Comparison of ENCODE assay signal across 8 cellular contexts in genomic region chr2:206086683-206087350, GRCh38. TPM values are rescaled to one million over a fixed set of nuclear protein-coding genes. Genes with fewer than 3 reads are reported as not detected.
DNase-seq lines count a peak whose midpoint lies in the region; ATAC-seq and TF ChIP-seq lines count a peak whose summit lies in the region.

No MANE protein-coding gene starts in this region.

- intact Hi-C loops in natural killer cell (cut with micrococcal nuclease) = loop anchor here (1.0 kb wide), 1 partner anchor 72 kb away; the partner anchor contains the start of genes EEF1B2 and NDUFS1

- DNase-seq in activated T-cell treated with anti-CD3 and anti-CD28 coated beads, Interleukin-2, amount 50 U/mL, for 72 hours = no peak
- DNase-seq in activated T-cell treated with anti-CD3 and anti-CD28 coated beads for 4 hours (no peak), SHP77 treated with DMSO at 0.1 percent for 48 hours (lab: John Stamatoyannopoulos, UW) (peak; percentile 19), natural killer cell (no peak)
- no peak for DNase-seq in effector memory CD8-positive, alpha-beta T cell
- DNase-seq in activated CD4-positive, CD25-positive, alpha-beta regulatory T cell treated with anti-CD3 and anti-CD28 coated beads, Interleukin-2, amount 50 U/mL, for 72 hours = no peak

- no peak for ATAC-seq in activated T-cell treated with anti-CD3 and anti-CD28 coated beads, Interleukin-2, amount 50 U/mL, for 72 hours (replicated peaks in 1 of 2)
- ATAC-seq in effector memory CD8-positive, alpha-beta T cell (replicated peaks) = no peak
- ATAC-seq in natural killer cell (no peak), GM19455 (IDR thresholded peaks at IDR 0.05; ENCODE audit: unreplicated experiment) (no peak), HG03108 (IDR thresholded peaks at IDR 0.05; ENCODE audit: unreplicated experiment) (no peak)

- peak overlapping the region; percentile 83 to 100 for H3K4me3 Mint-ChIP-seq in activated T-cell treated with anti-CD3 and anti-CD28 coated beads, Interleukin-2, amount 50 U/mL, for 72 hours
- H3K4me3 Mint-ChIP-seq in effector memory CD8-positive, alpha-beta T cell = peak overlapping the region; percentile 94 to 99
- H3K4me3 Mint-ChIP-seq in natural killer cell = peak overlapping the region; percentile 99

- no peaks in the 10 kb centered on the region for H3K27me3 Mint-ChIP-seq in activated T-cell treated with anti-CD3 and anti-CD28 coated beads, Interleukin-2, amount 50 U/mL, for 72 hours (ENCODE audit: low read depth)
- H3K27me3 Mint-ChIP-seq in effector memory CD8-positive, alpha-beta T cell = no peaks in the 10 kb centered on the region
- H3K27me3 Mint-ChIP-seq in natural killer cell (ENCODE audit: low read depth in 2 of 2) = no peaks in the 10 kb centered on the region

- H3K27ac Mint-ChIP-seq in activated T-cell treated with anti-CD3 and anti-CD28 coated beads, Interleukin-2, amount 50 U/mL, for 72 hours = peak overlapping the region; percentile 95
- H3K27ac Mint-ChIP-seq in effector memory CD8-positive, alpha-beta T cell = peak overlapping the region; percentile 100
- peak overlapping the region; percentile 99 for H3K27ac Mint-ChIP-seq in natural killer cell

- TF ChIP-seq CTCF in natural killer cell (IDR thresholded peaks at IDR 0.05) = no peak

- peaks cover 6 to 11% of the 10 kb centered on the region in 2 donors for H3K36me3 Mint-ChIP-seq in activated T-cell treated with anti-CD3 and anti-CD28 coated beads, Interleukin-2, amount 50 U/mL, for 72 hours (ENCODE audit: insufficient read depth in 2 of 2)
- peaks cover 39% of the 10 kb centered on the region for H3K36me3 Mint-ChIP-seq in effector memory CD8-positive, alpha-beta T cell (ENCODE audit: insufficient read depth)
- no peaks in the 10 kb centered on the region for H3K36me3 Mint-ChIP-seq in natural killer cell

- no peaks in the 10 kb centered on the region for H3K9me3 Mint-ChIP-seq in activated T-cell treated with anti-CD3 and anti-CD28 coated beads, Interleukin-2, amount 50 U/mL, for 72 hours
- H3K9me3 Mint-ChIP-seq in effector memory CD8-positive, alpha-beta T cell = no peaks in the 10 kb centered on the region
- H3K9me3 Mint-ChIP-seq in natural killer cell = no peaks in the 10 kb centered on the region

- peaks cover 16% of the 10 kb centered on the region for H3K4me1 Mint-ChIP-seq in activated T-cell treated with anti-CD3 and anti-CD28 coated beads, Interleukin-2, amount 50 U/mL, for 72 hours (ENCODE audit: low read depth)
- H3K4me1 Mint-ChIP-seq in effector memory CD8-positive, alpha-beta T cell (ENCODE audit: low read depth in 2 of 2) = peaks cover 19 to 26% of the 10 kb centered on the region in 2 donors
- peaks cover 27 to 31% of the 10 kb centered on the region in 2 donors for H3K4me1 Mint-ChIP-seq in natural killer cell

RNA-seq across cellular contexts. Expression of gene INO80D, which starts 0.8 kb away (rescaled TPM):
- total RNA-seq in activated T-cell treated with anti-CD3 and anti-CD28 coated beads, Interleukin-2, amount 50 U/mL, for 72 hours = 10 to 100 TPM; 30.2 to 32.2 TPM
- 10 to 100 TPM; 59.6 to 64.7 (median 63.9) TPM for total RNA-seq in natural killer cell
